ENCODE assay signal across 12 cellular contexts in genomic region chr7:157219154-157219553, GRCh38.
DNase-seq lines count a peak whose midpoint lies in the region; ATAC-seq and TF ChIP-seq lines count a peak whose summit lies in the region.
"Had no signal": no experiment of that assay in that cellular context is flagged by ENCODE, and none has a peak within 500 bp of the region (broad histone marks: within the 10 kb centered on the region; RNA-seq: fewer than 3 reads in every experiment).

No MANE protein-coding gene starts in this region.

- H3K9me3 ChIP-seq in CD4-positive, alpha-beta T cell (ENCODE audit: control insufficient read depth, low read length): no peaks in the 10 kb centered on the region
- H3K9me3 ChIP-seq in colonic mucosa (no peaks in the 10 kb centered on the region), heart left ventricle (no peaks in the 10 kb centered on the region)
- no peaks in the 10 kb centered on the region for H3K9me3 ChIP-seq in CD8-positive, alpha-beta T cell (ENCODE audit: low read length)

- no peaks in the 10 kb centered on the region for H3K27me3 ChIP-seq in CD4-positive, alpha-beta T cell (ENCODE audit: control insufficient read depth, insufficient read depth, low read length)
- H3K27me3 ChIP-seq in colonic mucosa (no peaks in the 10 kb centered on the region), heart left ventricle (no peaks in the 10 kb centered on the region)
- H3K27me3 ChIP-seq in CD8-positive, alpha-beta T cell (ENCODE audit: insufficient read depth, low read length): no peaks in the 10 kb centered on the region

- CTCF ChIA-PET in CD4-positive, alpha-beta T cell (lab: Charles Lee): no interaction called here
- CTCF ChIA-PET in CD8-positive, alpha-beta T cell (lab: Charles Lee): no interaction called here

- H3K4me1 Mint-ChIP-seq in CD4-positive, alpha-beta T cell (ENCODE audit: low read depth): no peaks in the 10 kb centered on the region
- no peaks in the 10 kb centered on the region for H3K4me1 Mint-ChIP-seq in CD8-positive, alpha-beta T cell (ENCODE audit: low read depth)
- H3K4me1 Mint-ChIP-seq: activated CD4-positive, alpha-beta T cell treated with anti-CD3 and anti-CD28 coated beads for 36 hours; central memory CD8-positive, alpha-beta T cell had no signal

- no peaks in the 10 kb centered on the region for H3K27me3 Mint-ChIP-seq in CD4-positive, alpha-beta T cell
- H3K27me3 Mint-ChIP-seq in CD8-positive, alpha-beta T cell (ENCODE audit: low read depth): no peaks in the 10 kb centered on the region
- H3K27me3 Mint-ChIP-seq: activated CD4-positive, alpha-beta T cell treated with anti-CD3 and anti-CD28 coated beads for 36 hours; central memory CD8-positive, alpha-beta T cell had no signal

- peak overlapping the region; percentile 14 for H3K27ac Mint-ChIP-seq in CD4-positive, alpha-beta T cell
- no peak overlapping the region for H3K27ac Mint-ChIP-seq in CD8-positive, alpha-beta T cell
- H3K27ac Mint-ChIP-seq: activated CD4-positive, alpha-beta T cell treated with anti-CD3 and anti-CD28 coated beads for 36 hours had no signal

- WGBS in heart left ventricle, 4 donors: 83 to 93% (median 86%) methylated on average over 5 of the region's 5 CpGs

- H3K9me3 Mint-ChIP-seq in CD4-positive, alpha-beta T cell: no peaks in the 10 kb centered on the region
- no peaks in the 10 kb centered on the region for H3K9me3 Mint-ChIP-seq in CD8-positive, alpha-beta T cell
- H3K9me3 Mint-ChIP-seq: central memory CD8-positive, alpha-beta T cell had no signal

- POLR2A ChIA-PET in CD4-positive, alpha-beta T cell (lab: Charles Lee): no interaction called here
- POLR2A ChIA-PET in CD8-positive, alpha-beta T cell (lab: Charles Lee): no interaction called here

- H3K36me3 ChIP-seq in colonic mucosa: no peaks in the 10 kb centered on the region
- H3K36me3 ChIP-seq in heart left ventricle: peaks cover 0 to 96% (median 74%) of the 10 kb centered on the region in 9 donors
- H3K36me3 ChIP-seq in CD8-positive, alpha-beta T cell (ENCODE audit: insufficient read depth, low read length): peaks cover 26% of the 10 kb centered on the region

- no peak overlapping the region for H3K27ac ChIP-seq in CD4-positive, alpha-beta T cell (ENCODE audit: low read depth, low read length)
- H3K27ac ChIP-seq in colonic mucosa (no peak overlapping the region), heart left ventricle (no peak overlapping the region)
- no peak overlapping the region for H3K27ac ChIP-seq in CD8-positive, alpha-beta T cell (ENCODE audit: low read depth, low read length)

- intact Hi-C loops in CD4-positive, alpha-beta T cell (cut with DNase I, micrococcal nuclease): no loop called here
- intact Hi-C loops in colonic mucosa (cut with DNase I): no loop called here
- intact Hi-C loops in heart left ventricle (cut with DNase I): no loop called here
- intact Hi-C loops in CD8-positive, alpha-beta T cell (cut with DNase I, micrococcal nuclease): no loop called here

- TF ChIP-seq CTCF in CD4-positive, alpha-beta T cell (IDR thresholded peaks at IDR 0.05): no peak
- TF ChIP-seq CTCF in colonic mucosa (IDR thresholded peaks at IDR 0.05) (no peak), heart left ventricle (IDR thresholded peaks at IDR 0.05) (no peak)
- no peak for TF ChIP-seq CTCF in CD8-positive, alpha-beta T cell (IDR thresholded peaks at IDR 0.05)

- H3K4me3 Mint-ChIP-seq in CD4-positive, alpha-beta T cell: no peak overlapping the region
- H3K4me3 Mint-ChIP-seq in CD8-positive, alpha-beta T cell: no peak overlapping the region
- H3K4me3 Mint-ChIP-seq: activated CD4-positive, alpha-beta T cell treated with anti-CD3 and anti-CD28 coated beads for 36 hours; central memory CD8-positive, alpha-beta T cell had no signal

- H3K4me3 ChIP-seq in colonic mucosa: no peak overlapping the region
- H3K4me3 ChIP-seq in heart left ventricle: no peak overlapping the region
- H3K4me3 ChIP-seq in CD8-positive, alpha-beta T cell (ENCODE audit: low read depth, low read length): no peak overlapping the region

- TF ChIP-seq POLR2A in heart left ventricle (IDR thresholded peaks at IDR 0.05): no peak

- ATAC-seq in CD4-positive, alpha-beta T cell (ENCODE audit: poor library complexity): no peak
- ATAC-seq in HG02678 (IDR thresholded peaks at IDR 0.05; ENCODE audit: unreplicated experiment) (peak; percentile 93), HG03565 (IDR thresholded peaks at IDR 0.05; ENCODE audit: unreplicated experiment) (peak; percentile 81), heart left ventricle (no peak)
- no peak for ATAC-seq in CD8-positive, alpha-beta T cell
- ATAC-seq: activated CD4-positive, alpha-beta T cell treated with anti-CD3 and anti-CD28 coated beads for 36 hours; esophagus mucosa had no signal

- H3K4me1 ChIP-seq in colonic mucosa: no peaks in the 10 kb centered on the region
- H3K4me1 ChIP-seq in heart left ventricle: no peaks in the 10 kb centered on the region
- H3K4me1 ChIP-seq in CD8-positive, alpha-beta T cell (ENCODE audit: insufficient read depth, low read length): no peaks in the 10 kb centered on the region

- peaks cover 84% of the 10 kb centered on the region for H3K36me3 Mint-ChIP-seq in CD4-positive, alpha-beta T cell (ENCODE audit: low read depth)
- peaks cover 78% of the 10 kb centered on the region for H3K36me3 Mint-ChIP-seq in CD8-positive, alpha-beta T cell

- no peak for DNase-seq in CD4-positive, alpha-beta T cell
- DNase-seq in GM19240 (ENCODE audit: insufficient read length, low spot score) (peak; percentile 16), colonic mucosa (no peak), heart left ventricle (no peak)
- DNase-seq in central memory CD4-positive, alpha-beta T cell: no peak
- DNase-seq in CD8-positive, alpha-beta T cell: no peak
- DNase-seq: activated CD4-positive, alpha-beta T cell treated with anti-CD3 and anti-CD28 coated beads for 36 hours; DMS79 had no signal

- no peak overlapping the region for H3K9ac ChIP-seq in colonic mucosa (ENCODE audit: low read depth in 2 of 2, low read length in 2 of 2)

Comparison
In these comparisons a context has a peak if more than half of its experiments do, and no peak if none do; other contexts are left out.
1. ATAC-seq: peak in HG02678 (single experiment) and HG03565 (single experiment); none in CD4-positive, alpha-beta T cell (single experiment), heart left ventricle (0 of 4) and CD8-positive, alpha-beta T cell (single experiment).